ENCODE assay signal across 18 cellular contexts in genomic region chr13:20769091-20769490, GRCh38. TPM values are rescaled to one million over a fixed set of nuclear protein-coding genes. Genes with fewer than 3 reads are reported as not detected.
DNase-seq lines count a peak whose midpoint lies in the region; TF ChIP-seq lines count a peak whose summit lies in the region.
"Had no signal": no experiment of that assay in that cellular context is flagged by ENCODE, and none has a peak within 500 bp of the region (broad histone marks: within the 10 kb centered on the region; RNA-seq: fewer than 3 reads in every experiment).

No MANE protein-coding gene starts in this region.

- no peaks in the 10 kb centered on the region for H4K20me1 ChIP-seq in OCI-LY7 (ENCODE audit: insufficient read depth, low read length)

- H3K4me3 ChIP-seq in OCI-LY7 (ENCODE audit: low read depth, low read length, poor library complexity, severe bottlenecking) = no peak overlapping the region
- H3K4me3 ChIP-seq: SK-N-MC had no signal

- CTCF ChIA-PET in GM10248 (lab: Yijun Ruan, JAX) (interaction anchor here (0.8 to 1.9 kb wide), 2 partner anchors 10 to 47 kb away, joined by 3 to 5 read pairs; no protein-coding TSS in a partner anchor), OCI-LY7 (lab: Charles Lee; ENCODE audit: unreplicated experiment) (no interaction called here)

- no peak overlapping the region for H2AFZ ChIP-seq in OCI-LY7 (ENCODE audit: low read length)

- H3K4me2 ChIP-seq in OCI-LY7 (ENCODE audit: low read length) = no peak overlapping the region

- H3K4me1 ChIP-seq in OCI-LY7 (ENCODE audit: insufficient read depth, low read length, poor library complexity, severe bottlenecking) = peaks cover 8% of the 10 kb centered on the region
- H3K4me1 ChIP-seq: Caco-2 had no signal

- H3K36me3 ChIP-seq in OCI-LY7 (ENCODE audit: insufficient read depth, low read length) = peaks cover 27% of the 10 kb centered on the region

- H3K9me3 ChIP-seq in OCI-LY7 (ENCODE audit: low read length) = peaks cover 23% of the 10 kb centered on the region; the same call in 1 of the 2 replicates

- H3K27ac ChIP-seq in C4-2B = peak overlapping the region; percentile 47; the same call in 1 of the 2 replicates
- no peak overlapping the region for H3K27ac ChIP-seq in OCI-LY7 (ENCODE audit: low read depth, low read length, poor library complexity, severe bottlenecking)
- H3K27ac ChIP-seq: SK-N-MC had no signal

- no peak for TF ChIP-seq CTCF in C4-2B (conservative IDR thresholded peaks at IDR 0.05)
- TF ChIP-seq CTCF in GM10248 (IDR thresholded peaks at IDR 0.05; ENCODE audit: control extremely low read depth, extremely low read depth, low read depth, missing control alignments) = no peak
- TF ChIP-seq CTCF in OCI-LY7 (conservative IDR thresholded peaks at IDR 0.05; ENCODE audit: low read length) = no peak

- POLR2A ChIA-PET in GM10248 (lab: Yijun Ruan, JAX) = no interaction called here
- POLR2A ChIA-PET in OCI-LY7 (lab: Charles Lee) = no interaction called here

- no TSS peak for BruUV-seq in OCI-LY7 (replicated peaks; lab: Mats Ljungman, UMichigan)

- no peaks in the 10 kb centered on the region for H3K9me2 ChIP-seq in OCI-LY7 (ENCODE audit: insufficient read depth, low read length)

- intact Hi-C loops in OCI-LY7 (cut with micrococcal nuclease; ENCODE audit: unreplicated experiment) = no loop called here

- peak; percentile 29 for DNase-seq in DMS53 (lab: John Stamatoyannopoulos, UW)
- peak; percentile 6 for DNase-seq in NCI-H146 treated with DMSO at 0.1 percent for 48 hours (lab: John Stamatoyannopoulos, UW; ENCODE audit: unreplicated experiment)
- peak; percentile 52 for DNase-seq in glomerular endothelial cell (ENCODE audit: extremely low read depth, low read depth, low spot score)
- no peak for DNase-seq in NOMO-1 treated with DMSO at 0.1 percent for 48 hours (lab: John Stamatoyannopoulos, UW; ENCODE audit: unreplicated experiment)
- DNase-seq in GM10248 (ENCODE audit: extremely low spot score) = no peak
- no peak for DNase-seq in OCI-LY7 (ENCODE audit: low spot score)
- DNase-seq: ACHN, Caco-2, H7, HFFc6, NCI-H1105, NCI-H1694 treated with DMSO at 0.1 percent for 48 hours, NCI-H2107, NCI-H510A, NCI-H774, SHP77 had no signal

- H3K79me2 ChIP-seq in OCI-LY7 (ENCODE audit: insufficient read depth, low read depth, low read length) = no peaks in the 10 kb centered on the region

RNA-seq across cellular contexts. Expression of gene EEF1AKMT1, which starts 4.7 kb away (rescaled TPM):
- total RNA-seq in glomerular endothelial cell = 10.7 and 14.3 TPM in 2 replicates
- total RNA-seq in OCI-LY7 (2014; rRNA removed; shearing (Covaris generic)) = 1.3 and 2.5 TPM in 2 replicates
- 1.5 and 3.2 TPM in 2 replicates for total RNA-seq in OCI-LY7 (2022)

Comparison
In these comparisons a context has a peak if more than half of its experiments do, and no peak if none do; other contexts are left out.
1. DNase-seq: peak in DMS53 (single experiment), NCI-H146 treated with DMSO at 0.1 percent for 48 hours (single experiment) and glomerular endothelial cell (single experiment); none in NOMO-1 treated with DMSO at 0.1 percent for 48 hours (single experiment), GM10248 (single experiment) and OCI-LY7 (single experiment).